Comparison of ENCODE assay signal across 14 cellular contexts in the genomic region with DNA sequence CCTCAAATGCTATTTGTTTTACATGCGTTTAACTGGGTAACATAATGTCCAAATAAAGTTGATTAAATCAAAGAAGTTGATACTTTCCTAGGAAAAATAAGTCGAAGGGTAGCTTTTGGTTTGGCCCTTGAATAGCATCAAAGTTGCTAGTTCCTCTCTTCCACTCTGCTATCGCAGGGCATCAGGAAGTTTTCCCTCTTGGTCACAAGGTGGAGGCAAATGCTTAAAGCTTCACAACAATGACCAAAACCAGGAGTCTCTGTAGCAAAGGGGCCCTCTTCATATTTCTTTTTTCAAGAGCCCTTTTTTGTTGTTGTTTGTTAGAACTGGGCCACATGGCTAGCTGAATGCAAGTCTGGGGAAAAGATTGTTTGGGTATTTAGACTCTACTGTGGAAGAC.
DNase-seq lines count a peak whose midpoint lies in the region; TF ChIP-seq lines count a peak whose summit lies in the region.
"Had no signal": no experiment of that assay in that cellular context is flagged by ENCODE, and none has a peak within 500 bp of the region (broad histone marks: within the 10 kb centered on the region; RNA-seq: fewer than 3 reads in every experiment).

No MANE protein-coding gene starts in this region.

- H3K9me3 Mint-ChIP-seq in endothelial cell (ENCODE audit: unreplicated experiment): no peaks in the 10 kb centered on the region

- no peak overlapping the region for H3K27ac ChIP-seq in OCI-LY3 (ENCODE audit: low read length)

- no peaks in the 10 kb centered on the region for H3K9me3 ChIP-seq in OCI-LY3 (ENCODE audit: insufficient read depth, low read length)

- no peaks in the 10 kb centered on the region for H4K20me1 ChIP-seq in OCI-LY3 (ENCODE audit: insufficient read depth, low read length)

- no peak overlapping the region for H3K4me2 ChIP-seq in OCI-LY3 (ENCODE audit: low read length)

- H3K4me3 ChIP-seq in OCI-LY3 (ENCODE audit: low read length): no peak overlapping the region
- no peak overlapping the region for H3K4me3 ChIP-seq in fibroblast of pulmonary artery (replicated peaks; ENCODE audit: low read depth, low read length)

- no peaks in the 10 kb centered on the region for H3K27me3 ChIP-seq in OCI-LY3 (ENCODE audit: low read depth, low read length)

- H3K36me3 ChIP-seq in OCI-LY3 (replicated peaks; ENCODE audit: low read depth, low read length): no peaks in the 10 kb centered on the region

- in situ Hi-C loops in GM13977 (cut with MboI; ENCODE audit: low pct_unique_long_range_greater_than_20kb, low sequenced_read_pairs, unreplicated experiment): no loop called here

- TF ChIP-seq CTCF in GM13977 (IDR thresholded peaks at IDR 0.05; ENCODE audit: extremely low read depth, insufficient read depth, missing control alignments): peak; percentile 5
- peak; percentile 44 for TF ChIP-seq CTCF in OCI-LY3 (IDR thresholded peaks at IDR 0.05; ENCODE audit: low read depth, low read length)
- no peak for TF ChIP-seq CTCF in fibroblast of pulmonary artery (IDR thresholded peaks at IDR 0.05; ENCODE audit: low read length, missing control alignments)
- no peak for TF ChIP-seq CTCF in endothelial cell (IDR thresholded peaks at IDR 0.05; ENCODE audit: unreplicated experiment)

- no peaks in the 10 kb centered on the region for H3K4me1 Mint-ChIP-seq in endothelial cell (ENCODE audit: unreplicated experiment)
- H3K4me1 Mint-ChIP-seq: activated CD4-positive, alpha-beta T cell treated with anti-CD3 and anti-CD28 coated beads for 36 hours had no signal

- H3K27me3 Mint-ChIP-seq in endothelial cell (ENCODE audit: unreplicated experiment): no peaks in the 10 kb centered on the region
- H3K27me3 Mint-ChIP-seq: activated CD4-positive, alpha-beta T cell treated with anti-CD3 and anti-CD28 coated beads for 36 hours had no signal

- H3K4me1 ChIP-seq in OCI-LY3 (ENCODE audit: low read length): peaks cover 9% of the 10 kb centered on the region; the same call in 1 of the 2 replicates

- H3K4me3 Mint-ChIP-seq in endothelial cell (ENCODE audit: unreplicated experiment): no peak overlapping the region
- H3K4me3 Mint-ChIP-seq: activated CD4-positive, alpha-beta T cell treated with anti-CD3 and anti-CD28 coated beads for 36 hours had no signal

- H3K9ac ChIP-seq in OCI-LY3 (ENCODE audit: low read length): no peak overlapping the region

- H2AFZ ChIP-seq in OCI-LY3 (ENCODE audit: low read depth, low read length): no peak overlapping the region

- no peaks in the 10 kb centered on the region for H3K36me3 Mint-ChIP-seq in endothelial cell (ENCODE audit: low read depth, unreplicated experiment)

- DNase-seq in Ammon's horn (ENCODE audit: low spot score) (peak; percentile 4), GM13977 (ENCODE audit: low spot score) (no peak), fibroblast of pulmonary artery (ENCODE audit: low read depth) (peak; percentile 7), NCI-H2107 treated with DMSO at 0.1 percent for 48 hours (lab: John Stamatoyannopoulos, UW; ENCODE audit: unreplicated experiment) (no peak), endothelial cell (ENCODE audit: low spot score) (no peak), SKM-1 (lab: John Stamatoyannopoulos, UW; ENCODE audit: unreplicated experiment) (no peak), NCI-H524 (lab: John Stamatoyannopoulos, UW) (no peak)
- DNase-seq: activated CD4-positive, alpha-beta T cell treated with anti-CD3 and anti-CD28 coated beads for 36 hours; activated naive CD4-positive, alpha-beta T cell; effector CD8-positive, alpha-beta T cell; Kasumi-1; nucleus accumbens; RPMI8226 had no signal

- no peaks in the 10 kb centered on the region for H3K79me2 ChIP-seq in OCI-LY3 (ENCODE audit: low read length)

- H3K27ac Mint-ChIP-seq in endothelial cell (ENCODE audit: unreplicated experiment): no peak overlapping the region
- H3K27ac Mint-ChIP-seq: activated CD4-positive, alpha-beta T cell treated with anti-CD3 and anti-CD28 coated beads for 36 hours had no signal

Comparison
In these comparisons a context has a peak if more than half of its experiments do, and no peak if none do; other contexts are left out.
1. DNase-seq: peak in Ammon's horn (single experiment) and fibroblast of pulmonary artery (single experiment); none in GM13977 (single experiment), NCI-H2107 treated with DMSO at 0.1 percent for 48 hours (single experiment), endothelial cell (single experiment), SKM-1 (single experiment) and NCI-H524 (0 of 2).
2. CTCF ChIP-seq: peak in GM13977 (single experiment) and OCI-LY3 (single experiment); none in fibroblast of pulmonary artery (single experiment) and endothelial cell (single experiment).